ENCODE assay signal across 17 cellular contexts in the genomic region with DNA sequence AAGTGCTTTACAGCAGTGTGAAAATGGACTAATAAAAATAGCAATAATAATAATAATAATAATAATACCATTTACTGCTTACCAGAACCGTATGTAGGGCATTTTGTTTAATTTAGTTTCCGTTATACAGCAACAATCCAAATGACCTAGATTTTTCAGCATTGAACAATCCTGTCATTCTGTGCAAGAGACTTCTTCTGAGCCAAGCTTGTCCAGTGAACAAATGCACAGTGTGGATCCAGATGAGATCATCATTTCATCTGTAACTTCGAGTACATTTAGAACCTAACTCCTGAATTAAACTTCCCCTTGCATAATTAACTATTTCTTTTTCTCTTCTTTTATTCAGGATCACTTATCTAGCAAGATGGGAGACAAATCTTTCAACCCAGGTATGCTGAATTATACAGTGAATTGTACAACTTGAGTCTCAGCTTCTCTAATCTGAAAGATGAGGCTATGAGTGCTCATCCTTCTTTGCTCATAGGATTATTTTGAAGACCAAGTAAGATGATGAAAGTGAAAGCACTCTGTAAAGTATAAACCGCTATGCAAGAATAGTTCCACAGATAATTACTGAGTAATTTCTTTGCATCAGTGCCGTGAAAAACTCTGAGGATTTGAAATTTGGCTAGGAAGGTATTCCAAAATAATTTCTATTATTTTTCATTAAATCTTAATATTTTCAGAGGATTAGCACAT. TPM values are rescaled to one million over a fixed set of nuclear protein-coding genes. Genes with fewer than 3 reads are reported as not detected.
DNase-seq lines count a peak whose midpoint lies in the region; ATAC-seq and TF ChIP-seq lines count a peak whose summit lies in the region.
"Had no signal": no experiment of that assay in that cellular context is flagged by ENCODE, and none has a peak within 500 bp of the region (broad histone marks: within the 10 kb centered on the region; RNA-seq: fewer than 3 reads in every experiment).

No MANE protein-coding gene starts in this region.

- H3K4me1 Mint-ChIP-seq in chondrocyte (ENCODE audit: low read depth), result no peaks in the 10 kb centered on the region
- H3K4me1 Mint-ChIP-seq: H9 had no signal

- no peak overlapping the region for H3K27ac ChIP-seq in left ventricle myocardium inferior (replicated peaks)
- H3K27ac ChIP-seq: A549, parathyroid adenoma, upper lobe of left lung had no signal

- ATAC-seq in Right ventricle myocardium superior (ENCODE audit: poor library complexity) (peak; percentile 74), GM21825 (IDR thresholded peaks at IDR 0.05; ENCODE audit: unreplicated experiment) (peak; percentile 49), HG03571 (IDR thresholded peaks at IDR 0.05; ENCODE audit: unreplicated experiment) (peak; percentile 56)
- ATAC-seq: A549, SK-N-SH treated with all-trans-retinoic acid at 6 μM for 48 hours had no signal

- H3K27me3 Mint-ChIP-seq in chondrocyte (ENCODE audit: low read depth), result peaks cover 2% of the 10 kb centered on the region

- H3K9me3 Mint-ChIP-seq in chondrocyte (ENCODE audit: low read depth), result peaks cover 3% of the 10 kb centered on the region
- H3K9me3 Mint-ChIP-seq: H9 had no signal

- DNase-seq in Right ventricle myocardium superior, result no peak
- DNase-seq in left ventricle myocardium inferior, result no peak
- no peak for DNase-seq in activated effector memory CD4-positive, alpha-beta T cell treated with anti-CD3 and anti-CD28 coated beads, Interleukin-2, amount 50 U/mL, for 16 hours
- no peak for DNase-seq in NCI-H226
- no peak for DNase-seq in activated naive CD4-positive, alpha-beta T cell treated with anti-CD3 and anti-CD28 coated beads, Interleukin-2, amount 50 U/mL, for 16 hours
- no peak for DNase-seq in chondrocyte (ENCODE audit: low spot score)
- DNase-seq: activated CD4-positive, CD25-positive, alpha-beta regulatory T cell treated with anti-CD3 and anti-CD28 coated beads, Interleukin-2, amount 50 U/mL, for 72 hours; amniotic stem cell; dermis blood vessel endothelial cell; H9; NCI-H2081 treated with DMSO at 0.1 percent for 48 hours; upper lobe of left lung had no signal

- H3K4me1 ChIP-seq in left ventricle myocardium inferior, result no peaks in the 10 kb centered on the region
- H3K4me1 ChIP-seq: A549, parathyroid adenoma, upper lobe of left lung had no signal

- no peak overlapping the region for H3K27ac Mint-ChIP-seq in chondrocyte (ENCODE audit: unreplicated experiment)
- H3K27ac Mint-ChIP-seq: H9 had no signal

- intact Hi-C loops in Right ventricle myocardium superior (cut with DNase I) (no loop called here), left ventricle myocardium inferior (cut with micrococcal nuclease) (no loop called here)

- no peak overlapping the region for H3K4me3 ChIP-seq in left ventricle myocardium inferior
- H3K4me3 ChIP-seq: A549, upper lobe of left lung had no signal

- no peaks in the 10 kb centered on the region for H3K36me3 Mint-ChIP-seq in chondrocyte (ENCODE audit: low read depth)

- TF ChIP-seq CTCF in left ventricle myocardium inferior (IDR thresholded peaks at IDR 0.05; ENCODE audit: borderline replicate concordance) (no peak), chondrocyte (IDR thresholded peaks at IDR 0.05) (no peak)

- no peaks in the 10 kb centered on the region for H3K36me3 ChIP-seq in left ventricle myocardium inferior
- H3K36me3 ChIP-seq: upper lobe of left lung had no signal

- H3K27me3 ChIP-seq in left ventricle myocardium inferior (ENCODE audit: low read depth), result peaks cover 3% of the 10 kb centered on the region
- H3K27me3 ChIP-seq: upper lobe of left lung had no signal

- H3K9me3 ChIP-seq in left ventricle myocardium inferior (replicated peaks), result no peaks in the 10 kb centered on the region
- H3K9me3 ChIP-seq: A549, upper lobe of left lung had no signal

- H3K4me3 Mint-ChIP-seq in chondrocyte (ENCODE audit: unreplicated experiment), result no peak overlapping the region
- H3K4me3 Mint-ChIP-seq: H9 had no signal

RNA-seq across cellular contexts. Expression of gene CLNK, which starts 6.6 kb away (rescaled TPM):
- total RNA-seq in Right ventricle myocardium superior (not detected), left ventricle myocardium inferior (not detected), chondrocyte (not detected in 3 replicates)
- total RNA-seq: dermis blood vessel endothelial cell, H9 had no signal
